Comparison of ENCODE assay signal across 2 cellular contexts in genomic region chr3:68973635-68974034, GRCh38.
TF ChIP-seq lines count a peak whose summit lies in the region.

No MANE protein-coding gene starts in this region.

TF ChIP-seq in HepG2, 621 proteins besides CTCF, POLR2A, EP300 and RAD21 (continues in another document):
- TF ChIP-seq WIZ (CRISPR knock-in tag; IDR thresholded peaks at IDR 0.05) = no peak
- no peak for TF ChIP-seq YEATS2 (CRISPR knock-in tag; IDR thresholded peaks at IDR 0.05; ENCODE audit: borderline replicate concordance)
- TF ChIP-seq HOXA5 (CRISPR knock-in tag; IDR thresholded peaks at IDR 0.05) = no peak
- TF ChIP-seq PCBP1 (IDR thresholded peaks at IDR 0.05; ENCODE audit: borderline replicate concordance, low read depth, low read length) = no peak
- no peak for TF ChIP-seq ARID5B (CRISPR knock-in tag; IDR thresholded peaks at IDR 0.05)
- no peak for TF ChIP-seq LBX2 (CRISPR knock-in tag; IDR thresholded peaks at IDR 0.05; ENCODE audit: borderline replicate concordance)
- no peak for TF ChIP-seq ARNTL (CRISPR knock-in tag; IDR thresholded peaks at IDR 0.05)
- TF ChIP-seq FOXP4 (CRISPR knock-in tag; IDR thresholded peaks at IDR 0.05) = no peak
- no peak for TF ChIP-seq PRMT3 (CRISPR knock-in tag; IDR thresholded peaks at IDR 0.05; ENCODE audit: borderline replicate concordance, low read depth)
- TF ChIP-seq KLF11 (CRISPR knock-in tag; IDR thresholded peaks at IDR 0.05) = no peak
- no peak for TF ChIP-seq DNMT3B (CRISPR knock-in tag; conservative IDR thresholded peaks at IDR 0.05)
- TF ChIP-seq ZNF770 (CRISPR knock-in tag; IDR thresholded peaks at IDR 0.05) = no peak
- TF ChIP-seq ZNF781 (CRISPR knock-in tag; IDR thresholded peaks at IDR 0.05; ENCODE audit: borderline replicate concordance, not compliant biosample characterization) = no peak
- TF ChIP-seq, protein P1, sequence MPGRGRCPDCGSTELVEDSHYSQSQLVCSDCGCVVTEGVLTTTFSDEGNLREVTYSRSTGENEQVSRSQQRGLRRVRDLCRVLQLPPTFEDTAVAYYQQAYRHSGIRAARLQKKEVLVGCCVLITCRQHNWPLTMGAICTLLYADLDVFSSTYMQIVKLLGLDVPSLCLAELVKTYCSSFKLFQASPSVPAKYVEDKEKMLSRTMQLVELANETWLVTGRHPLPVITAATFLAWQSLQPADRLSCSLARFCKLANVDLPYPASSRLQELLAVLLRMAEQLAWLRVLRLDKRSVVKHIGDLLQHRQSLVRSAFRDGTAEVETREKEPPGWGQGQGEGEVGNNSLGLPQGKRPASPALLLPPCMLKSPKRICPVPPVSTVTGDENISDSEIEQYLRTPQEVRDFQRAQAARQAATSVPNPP (CRISPR knock-in tag; IDR thresholded peaks at IDR 0.05) = no peak

TF ChIP-seq in WTC11, 78 proteins besides CTCF, POLR2A, EP300 and RAD21:
- TF ChIP-seq SMAD4 (CRISPR knock-in tag; IDR thresholded peaks at IDR 0.05) (no peak), PRDM15 (CRISPR knock-in tag; IDR thresholded peaks at IDR 0.05) (no peak), MYBL2 (CRISPR knock-in tag; IDR thresholded peaks at IDR 0.05) (no peak), RELA (CRISPR knock-in tag; IDR thresholded peaks at IDR 0.05; ENCODE audit: borderline replicate concordance) (no peak), FOXP4 (CRISPR knock-in tag; IDR thresholded peaks at IDR 0.05) (no peak), FOXP1 (CRISPR knock-in tag; IDR thresholded peaks at IDR 0.05; ENCODE audit: borderline replicate concordance) (no peak), TCF7 (CRISPR knock-in tag; IDR thresholded peaks at IDR 0.05; ENCODE audit: low read depth) (no peak), HMGA2 (CRISPR knock-in tag; IDR thresholded peaks at IDR 0.05) (no peak)
- TF ChIP-seq, protein P2, sequence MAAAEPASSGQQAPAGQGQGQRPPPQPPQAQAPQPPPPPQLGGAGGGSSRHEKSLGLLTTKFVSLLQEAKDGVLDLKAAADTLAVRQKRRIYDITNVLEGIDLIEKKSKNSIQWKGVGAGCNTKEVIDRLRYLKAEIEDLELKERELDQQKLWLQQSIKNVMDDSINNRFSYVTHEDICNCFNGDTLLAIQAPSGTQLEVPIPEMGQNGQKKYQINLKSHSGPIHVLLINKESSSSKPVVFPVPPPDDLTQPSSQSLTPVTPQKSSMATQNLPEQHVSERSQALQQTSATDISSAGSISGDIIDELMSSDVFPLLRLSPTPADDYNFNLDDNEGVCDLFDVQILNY (CRISPR knock-in tag; IDR thresholded peaks at IDR 0.05) = no peak
- TF ChIP-seq, protein P3, sequence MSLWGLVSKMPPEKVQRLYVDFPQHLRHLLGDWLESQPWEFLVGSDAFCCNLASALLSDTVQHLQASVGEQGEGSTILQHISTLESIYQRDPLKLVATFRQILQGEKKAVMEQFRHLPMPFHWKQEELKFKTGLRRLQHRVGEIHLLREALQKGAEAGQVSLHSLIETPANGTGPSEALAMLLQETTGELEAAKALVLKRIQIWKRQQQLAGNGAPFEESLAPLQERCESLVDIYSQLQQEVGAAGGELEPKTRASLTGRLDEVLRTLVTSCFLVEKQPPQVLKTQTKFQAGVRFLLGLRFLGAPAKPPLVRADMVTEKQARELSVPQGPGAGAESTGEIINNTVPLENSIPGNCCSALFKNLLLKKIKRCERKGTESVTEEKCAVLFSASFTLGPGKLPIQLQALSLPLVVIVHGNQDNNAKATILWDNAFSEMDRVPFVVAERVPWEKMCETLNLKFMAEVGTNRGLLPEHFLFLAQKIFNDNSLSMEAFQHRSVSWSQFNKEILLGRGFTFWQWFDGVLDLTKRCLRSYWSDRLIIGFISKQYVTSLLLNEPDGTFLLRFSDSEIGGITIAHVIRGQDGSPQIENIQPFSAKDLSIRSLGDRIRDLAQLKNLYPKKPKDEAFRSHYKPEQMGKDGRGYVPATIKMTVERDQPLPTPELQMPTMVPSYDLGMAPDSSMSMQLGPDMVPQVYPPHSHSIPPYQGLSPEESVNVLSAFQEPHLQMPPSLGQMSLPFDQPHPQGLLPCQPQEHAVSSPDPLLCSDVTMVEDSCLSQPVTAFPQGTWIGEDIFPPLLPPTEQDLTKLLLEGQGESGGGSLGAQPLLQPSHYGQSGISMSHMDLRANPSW (CRISPR knock-in tag; conservative IDR thresholded peaks at IDR 0.05; ENCODE audit: low read depth) = no peak
